In the genomic region with DNA sequence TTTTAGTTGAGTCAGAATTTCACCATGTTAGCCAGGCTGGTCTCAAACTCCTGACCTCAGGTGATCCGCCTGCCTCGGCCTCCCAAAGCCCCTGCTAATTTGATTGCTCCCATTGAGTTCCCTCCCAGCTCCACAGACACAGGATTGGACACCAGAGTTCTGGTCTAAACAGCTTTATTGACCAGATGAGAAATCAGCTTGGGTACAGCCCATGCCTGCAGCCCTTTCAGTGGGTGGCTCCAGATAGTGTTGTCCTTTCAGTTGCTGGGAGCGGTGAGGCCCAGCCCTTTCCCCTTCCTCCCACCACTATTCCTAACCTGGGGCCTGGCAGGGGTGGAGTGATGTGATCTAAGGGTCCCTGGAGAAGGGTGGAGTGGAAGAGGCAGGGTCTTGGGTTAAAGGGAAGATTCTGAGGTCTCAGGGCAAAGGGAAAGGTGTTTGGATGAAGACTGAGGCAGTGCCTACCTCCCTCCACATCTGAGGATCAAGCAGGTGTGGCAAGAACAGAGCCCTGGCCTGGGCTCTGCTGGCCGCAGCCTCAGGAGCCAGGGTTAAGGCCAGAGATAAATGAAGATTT, we compare ENCODE assay signal across 17 cellular contexts. TPM values are rescaled to one million over a fixed set of nuclear protein-coding genes. Genes with fewer than 3 reads are reported as not detected.
DNase-seq lines count a peak whose midpoint lies in the region; ATAC-seq and TF ChIP-seq lines count a peak whose summit lies in the region.
"Had no signal": no experiment of that assay in that cellular context is flagged by ENCODE, and none has a peak within 500 bp of the region (broad histone marks: within the 10 kb centered on the region; RNA-seq: fewer than 3 reads in every experiment).

No MANE protein-coding gene starts in this region.

- peaks cover 0 to 2% (median 0%) of the 10 kb centered on the region in 8 donors for H3K9me3 Mint-ChIP-seq in CD4-positive, alpha-beta memory T cell
- H3K9me3 Mint-ChIP-seq in osteocyte (ENCODE audit: unreplicated experiment): no peaks in the 10 kb centered on the region
- H3K9me3 Mint-ChIP-seq: stimulated activated naive CD8-positive, alpha-beta T cell treated with anti-CD3 and anti-CD28 coated beads, Interleukin-15, Interleukin-2, amounts not matched to agents 100 ng/mL and 50 ng/mL, for 24 hours had no signal

- intact Hi-C loops in CD4-positive, alpha-beta memory T cell (cut with micrococcal nuclease): no loop called here
- intact Hi-C loops in left colon (cut with DNase I, micrococcal nuclease): no loop called here

- TF ChIP-seq CTCF in osteocyte (IDR thresholded peaks at IDR 0.05): no peak

- H3K4me3 Mint-ChIP-seq in CD4-positive, alpha-beta memory T cell: no peak overlapping the region
- H3K4me3 Mint-ChIP-seq in T-helper 17 cell: no peak overlapping the region
- H3K4me3 Mint-ChIP-seq in osteocyte (ENCODE audit: unreplicated experiment): no peak overlapping the region
- H3K4me3 Mint-ChIP-seq: stimulated activated naive CD8-positive, alpha-beta T cell treated with anti-CD3 and anti-CD28 coated beads, Interleukin-15, Interleukin-2, amounts not matched to agents 100 ng/mL and 50 ng/mL, for 24 hours had no signal

- peaks cover 5 to 29% (median 19%) of the 10 kb centered on the region in 4 donors for H3K4me1 Mint-ChIP-seq in CD4-positive, alpha-beta memory T cell
- H3K4me1 Mint-ChIP-seq in T-helper 17 cell: peaks cover 14% of the 10 kb centered on the region
- H3K4me1 Mint-ChIP-seq in osteocyte (ENCODE audit: unreplicated experiment): peaks cover 37% of the 10 kb centered on the region

- H3K4me1 ChIP-seq in CD4-positive, alpha-beta memory T cell (ENCODE audit: insufficient read depth, low read length): peaks cover 25% of the 10 kb centered on the region
- H3K4me1 ChIP-seq in stomach smooth muscle (ENCODE audit: control insufficient read depth, insufficient read depth, low read length): peaks cover 52% of the 10 kb centered on the region

- no peak overlapping the region for H3K27ac ChIP-seq in CD4-positive, alpha-beta memory T cell (ENCODE audit: low read depth, low read length)
- H3K27ac ChIP-seq in epithelial cell of prostate (peak overlapping the region; percentile 98), stomach smooth muscle (ENCODE audit: low read length) (peak overlapping the region; percentile 100)
- H3K27ac ChIP-seq: foreskin keratinocyte, left lung had no signal

- no peak overlapping the region for H3K4me3 ChIP-seq in CD4-positive, alpha-beta memory T cell (ENCODE audit: low read length in 2 of 2)
- H3K4me3 ChIP-seq in stomach smooth muscle (ENCODE audit: low read length in 2 of 2): no peak overlapping the region
- H3K4me3 ChIP-seq: left lung had no signal

- H3K36me3 ChIP-seq in CD4-positive, alpha-beta memory T cell (ENCODE audit: insufficient read depth, low read length): peaks cover 4% of the 10 kb centered on the region
- H3K36me3 ChIP-seq in stomach smooth muscle (ENCODE audit: control insufficient read depth in 2 of 2, insufficient read depth in 2 of 2, low read length in 2 of 2): peaks cover 50 to 52% of the 10 kb centered on the region in 2 donors

- peak overlapping the region in 4 of 7 donors; percentile 25 to 77 (median 56) for H3K27ac Mint-ChIP-seq in CD4-positive, alpha-beta memory T cell
- H3K27ac Mint-ChIP-seq in T-helper 17 cell (peak overlapping the region; percentile 14), osteocyte (ENCODE audit: unreplicated experiment) (no peak overlapping the region)
- H3K27ac Mint-ChIP-seq: stimulated activated naive CD8-positive, alpha-beta T cell treated with anti-CD3 and anti-CD28 coated beads, Interleukin-15, Interleukin-2, amounts not matched to agents 100 ng/mL and 50 ng/mL, for 24 hours had no signal

- ATAC-seq in T-helper 17 cell (no peak), GM18502 (IDR thresholded peaks at IDR 0.05; ENCODE audit: poor library complexity, unreplicated experiment) (no peak), left colon (no peak)
- ATAC-seq: foreskin keratinocyte, left lung had no signal

- peaks cover 12 to 41% of the 10 kb centered on the region in 2 donors for H3K36me3 Mint-ChIP-seq in CD4-positive, alpha-beta memory T cell
- peaks cover 2% of the 10 kb centered on the region for H3K36me3 Mint-ChIP-seq in T-helper 17 cell (ENCODE audit: low read depth)
- H3K36me3 Mint-ChIP-seq in osteocyte (ENCODE audit: unreplicated experiment): no peaks in the 10 kb centered on the region

- H3K27me3 Mint-ChIP-seq in CD4-positive, alpha-beta memory T cell: peaks cover 0 to 6% of the 10 kb centered on the region in 2 donors
- H3K27me3 Mint-ChIP-seq in T-helper 17 cell: no peaks in the 10 kb centered on the region
- no peaks in the 10 kb centered on the region for H3K27me3 Mint-ChIP-seq in osteocyte (ENCODE audit: unreplicated experiment)

- POLR2A ChIA-PET in CD4-positive, alpha-beta memory T cell (lab: Charles Lee; ENCODE audit: partially characterized antibody): interaction anchor here (1.1 to 4.8 kb wide), 3 partner anchors 22 to 29 kb away, joined by 4 to 41 read pairs (median 40); a partner anchor contains a TSS

- peaks cover 5% of the 10 kb centered on the region for H3K27me3 ChIP-seq in CD4-positive, alpha-beta memory T cell (ENCODE audit: insufficient read depth, low read length)
- no peaks in the 10 kb centered on the region for H3K27me3 ChIP-seq in stomach smooth muscle (ENCODE audit: control insufficient read depth in 1 of 2, insufficient read depth in 2 of 2, low read length in 2 of 2)
- H3K27me3 ChIP-seq: foreskin keratinocyte had no signal

- CTCF ChIA-PET in CD4-positive, alpha-beta memory T cell (lab: Charles Lee; ENCODE audit: partially characterized antibody): interaction anchor here (0.8 to 22.2 kb wide), 8 partner anchors 8 to 50 kb away, joined by 3 to 714 read pairs (median 8); a partner anchor contains a TSS

- H3K9me3 ChIP-seq in CD4-positive, alpha-beta memory T cell (ENCODE audit: control insufficient read depth in 1 of 2, low read length in 2 of 2): no peaks in the 10 kb centered on the region
- no peaks in the 10 kb centered on the region for H3K9me3 ChIP-seq in T-helper 17 cell (ENCODE audit: control insufficient read depth, low read length, poor library complexity, severe bottlenecking)
- no peaks in the 10 kb centered on the region for H3K9me3 ChIP-seq in stomach smooth muscle (ENCODE audit: control insufficient read depth in 2 of 2, low read length in 2 of 2)
- H3K9me3 ChIP-seq: left lung had no signal

- no peak overlapping the region for H3K9ac ChIP-seq in stomach smooth muscle (ENCODE audit: low read length in 2 of 2)

- no peak for DNase-seq in CD4-positive, alpha-beta memory T cell
- DNase-seq in T-helper 17 cell (no peak), epithelial cell of prostate (ENCODE audit: low read depth, low spot score) (no peak), globus pallidus (ENCODE audit: low spot score) (no peak), left colon (no peak), osteocyte (ENCODE audit: extremely low spot score, unreplicated experiment) (no peak)
- DNase-seq: activated effector memory CD4-positive, alpha-beta T cell treated with Interleukin-2 at 50 U/mL for 16 hours; DMS 273 treated with DMSO at 0.1 percent for 48 hours; foreskin keratinocyte; left lung; NCI-H1105 treated with DMSO at 0.1 percent for 48 hours; NCI-H526; occipital lobe; SIG-M5 had no signal

RNA-seq across cellular contexts. Expression of a gene that starts 14.5 kb away (rescaled TPM):
- total RNA-seq in CD4-positive, alpha-beta memory T cell: 1 to 10 TPM; 7.0 to 7.8 TPM
- 1 to 10 TPM in 1 of 2 donors, under 1 TPM in 1; 0.30 to 1.1 TPM for polyA plus RNA-seq in CD4-positive, alpha-beta memory T cell
- total RNA-seq in T-helper 17 cell: 1 to 10 TPM; 1.6 to 2.7 TPM
- 10 to 100 TPM; 13.1 to 19.3 TPM for total RNA-seq in left colon
- 50.6 and 55.5 TPM in 2 replicates for total RNA-seq in osteocyte

RNA-seq across cellular contexts. Expression of a gene that starts 23.5 kb away (rescaled TPM):
- total RNA-seq in CD4-positive, alpha-beta memory T cell: 10 to 100 TPM; 34.2 to 36.0 TPM
- polyA plus RNA-seq in CD4-positive, alpha-beta memory T cell: 10 to 100 TPM; 74.6 to 79.3 TPM
- total RNA-seq in T-helper 17 cell: 10 to 100 TPM; 37.2 to 51.7 TPM
- 100 to 1,000 TPM; 131 to 355 TPM for total RNA-seq in left colon
- 0.56 and 1.6 TPM in 2 replicates for total RNA-seq in osteocyte

RNA-seq across cellular contexts. Expression of a gene that starts 55.5 kb away (rescaled TPM):
- 1 to 10 TPM; 4.7 TPM for total RNA-seq in CD4-positive, alpha-beta memory T cell
- polyA plus RNA-seq in CD4-positive, alpha-beta memory T cell: 1 to 10 TPM in 1 of 2 donors, under 1 TPM in 1; 0.29 to 2.8 TPM
- total RNA-seq in T-helper 17 cell (1 to 10 TPM; 3.8 to 3.9 TPM), left colon (10 to 100 TPM; 13.6 to 25.1 TPM), osteocyte (286 and 288 TPM in 2 replicates)

Comparison
In these comparisons a context has a peak if more than half of its experiments do, and no peak if none do; other contexts are left out.
1. RNA of a gene that starts 23.5 kb away (total RNA-seq): 131 to 355 TPM in left colon, 37.2 to 51.7 TPM in T-helper 17 cell and 34.2 to 36.0 TPM in CD4-positive, alpha-beta memory T cell; 0.56 to 1.6 TPM in osteocyte; every median in the first group is over 10 times any median in the second.
2. RNA of a gene that starts 55.5 kb away (total RNA-seq): 286 to 288 TPM in osteocyte; 13.6 to 25.1 TPM in left colon, 4.7 TPM in CD4-positive, alpha-beta memory T cell and 3.8 to 3.9 TPM in T-helper 17 cell; every median in the first group is over 10 times any median in the second.